In genomic region chr11:35748644-35749043, GRCh38 we compare ENCODE assay signal across 2 cellular contexts.
TF ChIP-seq lines count a peak whose summit lies in the region.

No MANE protein-coding gene starts in this region.

TF ChIP-seq in liver, 16 proteins besides CTCF, POLR2A, EP300 and RAD21 (continued from another document):
- TF ChIP-seq FOXA2 (IDR thresholded peaks at IDR 0.05) (no peak), TAF1 (conservative IDR thresholded peaks at IDR 0.05) (no peak), FOXA1 (IDR thresholded peaks at IDR 0.05) (no peak)

TF ChIP-seq in HepG2, 621 proteins besides CTCF, POLR2A, EP300 and RAD21 (continued from another document):
- TF ChIP-seq NFAT5 (CRISPR knock-in tag; IDR thresholded peaks at IDR 0.05) = no peak
- TF ChIP-seq, protein P1, sequence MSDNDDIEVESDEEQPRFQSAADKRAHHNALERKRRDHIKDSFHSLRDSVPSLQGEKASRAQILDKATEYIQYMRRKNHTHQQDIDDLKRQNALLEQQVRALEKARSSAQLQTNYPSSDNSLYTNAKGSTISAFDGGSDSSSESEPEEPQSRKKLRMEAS (IDR thresholded peaks at IDR 0.05) = no peak
- TF ChIP-seq ZNF326 (CRISPR knock-in tag; IDR thresholded peaks at IDR 0.05; ENCODE audit: borderline replicate concordance) = no peak
- no peak for TF ChIP-seq MED13 (CRISPR knock-in tag; IDR thresholded peaks at IDR 0.05)
- no peak for TF ChIP-seq RXRB (CRISPR knock-in tag; IDR thresholded peaks at IDR 0.05; ENCODE audit: borderline replicate concordance)
- TF ChIP-seq GATA4 (IDR thresholded peaks at IDR 0.05; ENCODE audit: borderline replicate concordance, low read depth) = no peak
- TF ChIP-seq BCL6 (CRISPR knock-in tag; IDR thresholded peaks at IDR 0.05) = no peak
- TF ChIP-seq, protein P2, sequence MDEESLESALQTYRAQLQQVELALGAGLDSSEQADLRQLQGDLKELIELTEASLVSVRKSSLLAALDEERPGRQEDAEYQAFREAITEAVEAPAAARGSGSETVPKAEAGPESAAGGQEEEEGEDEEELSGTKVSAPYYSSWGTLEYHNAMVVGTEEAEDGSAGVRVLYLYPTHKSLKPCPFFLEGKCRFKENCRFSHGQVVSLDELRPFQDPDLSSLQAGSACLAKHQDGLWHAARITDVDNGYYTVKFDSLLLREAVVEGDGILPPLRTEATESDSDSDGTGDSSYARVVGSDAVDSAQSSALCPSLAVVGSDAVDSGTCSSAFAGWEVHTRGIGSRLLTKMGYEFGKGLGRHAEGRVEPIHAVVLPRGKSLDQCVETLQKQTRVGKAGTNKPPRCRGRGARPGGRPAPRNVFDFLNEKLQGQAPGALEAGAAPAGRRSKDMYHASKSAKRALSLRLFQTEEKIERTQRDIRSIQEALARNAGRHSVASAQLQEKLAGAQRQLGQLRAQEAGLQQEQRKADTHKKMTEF (CRISPR knock-in tag; IDR thresholded peaks at IDR 0.05) = no peak
- no peak for TF ChIP-seq ASH2L (IDR thresholded peaks at IDR 0.05; ENCODE audit: insufficient read length, low read depth, low read length)
- no peak for TF ChIP-seq GTF3A (CRISPR knock-in tag; conservative IDR thresholded peaks at IDR 0.05)
- TF ChIP-seq NRL (CRISPR knock-in tag; IDR thresholded peaks at IDR 0.05; ENCODE audit: borderline replicate concordance) = no peak
- no peak for TF ChIP-seq RARA (CRISPR knock-in tag; IDR thresholded peaks at IDR 0.05)
